11 cellular contexts compared by ENCODE assay signal in the genomic region with DNA sequence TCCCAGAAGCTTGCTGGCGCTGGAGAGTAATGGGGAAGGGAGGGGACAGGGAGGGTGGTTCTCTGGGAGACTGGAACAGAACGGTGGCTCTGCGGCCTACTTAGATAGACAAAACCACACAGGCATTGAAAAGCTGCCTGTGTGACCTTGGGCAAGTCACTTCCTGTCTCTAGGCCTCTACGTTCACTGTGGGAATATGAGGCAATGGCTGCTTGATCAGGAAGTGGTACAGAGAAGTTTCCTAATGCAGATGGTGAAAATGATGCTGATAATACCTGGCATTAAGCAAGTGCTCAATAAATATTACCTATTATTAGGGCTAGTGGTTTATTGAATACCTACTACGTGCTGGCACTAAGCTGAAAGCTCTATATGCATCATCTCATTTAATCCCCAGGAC. TPM values are rescaled to one million over a fixed set of nuclear protein-coding genes. Genes with fewer than 3 reads are reported as not detected.
A peak's percentile ranks its signal among the peaks of the same experiment; 100 is the strongest.
DNase-seq lines count a peak whose midpoint lies in the region; ATAC-seq, FAIRE-seq and TF ChIP-seq lines count a peak whose summit lies in the region.
"Had no signal": no experiment of that assay in that cellular context is flagged by ENCODE, and none has a peak within 500 bp of the region (broad histone marks: within the 10 kb centered on the region; RNA-seq: fewer than 3 reads in every experiment).

No MANE protein-coding gene starts in this region.

- peaks cover 4 to 13% of the 10 kb centered on the region in 2 donors for H3K36me3 ChIP-seq in kidney (ENCODE audit: control insufficient read depth in 1 of 2, insufficient read depth in 2 of 2, low read length in 2 of 2)
- H3K36me3 ChIP-seq: cardiac muscle cell had no signal

- no peak for TF ChIP-seq CTCF in CD4-positive, alpha-beta T cell (IDR thresholded peaks at IDR 0.05)
- TF ChIP-seq CTCF in kidney (IDR thresholded peaks at IDR 0.05; ENCODE audit: borderline replicate concordance, extremely low read depth, insufficient read depth): no peak

- no peak for FAIRE-seq in urothelium cell line (lab: Jason Lieb, UNC)
- FAIRE-seq in kidney (lab: Jason Lieb, UNC): no peak

- H3K9me3 ChIP-seq in CD4-positive, alpha-beta T cell (ENCODE audit: control insufficient read depth, low read length): no peaks in the 10 kb centered on the region
- H3K9me3 ChIP-seq in T-helper 17 cell (ENCODE audit: control insufficient read depth, low read length, poor library complexity, severe bottlenecking) (no peaks in the 10 kb centered on the region), kidney (ENCODE audit: control insufficient read depth in 1 of 2, low read length in 2 of 2) (no peaks in the 10 kb centered on the region)

- peaks cover 42% of the 10 kb centered on the region for H3K36me3 Mint-ChIP-seq in CD4-positive, alpha-beta T cell (ENCODE audit: low read depth)
- peaks cover 4% of the 10 kb centered on the region for H3K36me3 Mint-ChIP-seq in T-helper 17 cell (ENCODE audit: low read depth)
- peaks cover 8% of the 10 kb centered on the region for H3K36me3 Mint-ChIP-seq in effector memory CD8-positive, alpha-beta T cell (ENCODE audit: insufficient read depth)

- no peak overlapping the region for H3K4me3 Mint-ChIP-seq in CD4-positive, alpha-beta T cell
- H3K4me3 Mint-ChIP-seq in T-helper 17 cell: no peak overlapping the region
- no peak overlapping the region for H3K4me3 Mint-ChIP-seq in effector memory CD8-positive, alpha-beta T cell

- no peaks in the 10 kb centered on the region for H3K27me3 Mint-ChIP-seq in CD4-positive, alpha-beta T cell
- H3K27me3 Mint-ChIP-seq in T-helper 17 cell: no peaks in the 10 kb centered on the region
- no peaks in the 10 kb centered on the region for H3K27me3 Mint-ChIP-seq in effector memory CD8-positive, alpha-beta T cell

- H3K9me3 Mint-ChIP-seq in CD4-positive, alpha-beta T cell: no peaks in the 10 kb centered on the region
- H3K9me3 Mint-ChIP-seq in effector memory CD8-positive, alpha-beta T cell: no peaks in the 10 kb centered on the region

- peak overlapping the region; percentile 83 for H3K27ac Mint-ChIP-seq in CD4-positive, alpha-beta T cell
- H3K27ac Mint-ChIP-seq in T-helper 17 cell: peak overlapping the region; percentile 43
- peak overlapping the region; percentile 85 to 92 for H3K27ac Mint-ChIP-seq in effector memory CD8-positive, alpha-beta T cell

- H3K27me3 ChIP-seq in CD4-positive, alpha-beta T cell (ENCODE audit: control insufficient read depth, insufficient read depth, low read length): no peaks in the 10 kb centered on the region
- H3K27me3 ChIP-seq: cardiac muscle cell had no signal

- H3K27ac ChIP-seq in CD4-positive, alpha-beta T cell (ENCODE audit: low read depth, low read length): no peak overlapping the region
- H3K27ac ChIP-seq in substantia nigra (ENCODE audit: low read depth, low read length, poor library complexity, severe bottlenecking): no peak overlapping the region
- no peak overlapping the region for H3K27ac ChIP-seq in kidney (ENCODE audit: low read depth in 2 of 2, low read length in 2 of 2)
- H3K27ac ChIP-seq: cardiac muscle cell had no signal

- H3K9ac ChIP-seq in kidney (ENCODE audit: low read length in 2 of 2): no peak overlapping the region

- DNase-seq in CD4-positive, alpha-beta T cell: no peak
- DNase-seq in HT-29 (ENCODE audit: low spot score) (peak; percentile 13), T-helper 17 cell (no peak), GOT3 (lab: John Stamatoyannopoulos, UW) (no peak), urothelium cell line (ENCODE audit: low spot score) (no peak), substantia nigra (lab: John Stamatoyannopoulos, UW) (no peak), kidney (no peak)
- peak in 1 of 3 experiments; percentile 19 for DNase-seq in effector memory CD8-positive, alpha-beta T cell
- DNase-seq: left cardiac atrium had no signal

- CTCF ChIA-PET in CD4-positive, alpha-beta T cell (lab: Charles Lee): no interaction called here

- H3K4me1 Mint-ChIP-seq in CD4-positive, alpha-beta T cell (ENCODE audit: low read depth): peaks cover 14% of the 10 kb centered on the region
- peaks cover 16% of the 10 kb centered on the region for H3K4me1 Mint-ChIP-seq in T-helper 17 cell
- peaks cover 17 to 24% of the 10 kb centered on the region in 2 donors for H3K4me1 Mint-ChIP-seq in effector memory CD8-positive, alpha-beta T cell (ENCODE audit: low read depth in 2 of 2)

- POLR2A ChIA-PET in CD4-positive, alpha-beta T cell (lab: Charles Lee): interaction anchor here (1.9 kb wide), 1 partner anchor 16 kb away, joined by 8 read pairs; the partner anchor contains the start of genes UQCR10 and ZMAT5

- peak; percentile 61 for ATAC-seq in CD4-positive, alpha-beta T cell (ENCODE audit: poor library complexity)
- ATAC-seq in T-helper 17 cell: peak; percentile 64
- peak; percentile 67 for ATAC-seq in effector memory CD8-positive, alpha-beta T cell (replicated peaks)
- ATAC-seq: left cardiac atrium had no signal

- H3K4me3 ChIP-seq in kidney (ENCODE audit: low read length in 2 of 2): no peak overlapping the region
- H3K4me3 ChIP-seq: cardiac muscle cell had no signal

- H3K4me1 ChIP-seq in kidney (ENCODE audit: control insufficient read depth in 1 of 2, insufficient read depth in 1 of 2, low read depth in 1 of 2, low read length in 2 of 2): no peaks in the 10 kb centered on the region

- intact Hi-C loops in CD4-positive, alpha-beta T cell (cut with DNase I, micrococcal nuclease): no loop called here
- intact Hi-C loops in kidney (cut with DNase I): no loop called here

RNA-seq across cellular contexts. Expression of gene ZMAT5, which starts 15.7 kb away (rescaled TPM):
- total RNA-seq in CD4-positive, alpha-beta T cell: 1 to 10 TPM; 5.6 to 6.6 TPM
- total RNA-seq in HT-29 (2014; rRNA removed; shearing (Covaris generic)): 21.5 and 30.0 TPM in 2 replicates
- total RNA-seq in T-helper 17 cell: 10 to 100 TPM; 11.8 to 14.2 TPM
- total RNA-seq in kidney: 21.3 TPM
- 47.7 TPM for polyA plus RNA-seq in kidney (ENCODE audit: insufficient read depth, low read depth, low replicate concordance)

RNA-seq across cellular contexts. Expression of gene UQCR10, which starts 16.0 kb away (rescaled TPM):
- 10 to 100 TPM; 19.2 to 20.3 TPM for total RNA-seq in CD4-positive, alpha-beta T cell
- 226 and 227 TPM in 2 replicates for total RNA-seq in HT-29 (2014; rRNA removed; shearing (Covaris generic))
- total RNA-seq in T-helper 17 cell: 10 to 100 TPM; 31.9 to 36.8 TPM
- 78.7 TPM for total RNA-seq in kidney
- polyA plus RNA-seq in kidney (ENCODE audit: insufficient read depth, low read depth, low replicate concordance): 479 TPM

RNA-seq across cellular contexts. Expression of gene CABP7, which starts 31.3 kb away (rescaled TPM):
- total RNA-seq in CD4-positive, alpha-beta T cell: under 1 TPM; 0.33 to 0.45 TPM
- total RNA-seq in HT-29 (2014; rRNA removed; shearing (Covaris generic)): 0.60 TPM in 1 of 2 replicates, not detected in the other
- total RNA-seq in T-helper 17 cell (under 1 TPM; 0.32 to 0.39 TPM), kidney (0.06 TPM)
- not detected for polyA plus RNA-seq in kidney (ENCODE audit: insufficient read depth, low read depth, low replicate concordance)
- total RNA-seq: cardiac muscle cell, left cardiac atrium, RPMI7951 had no signal
